Comparison of ENCODE assay signal across 9 cellular contexts in the genomic region with DNA sequence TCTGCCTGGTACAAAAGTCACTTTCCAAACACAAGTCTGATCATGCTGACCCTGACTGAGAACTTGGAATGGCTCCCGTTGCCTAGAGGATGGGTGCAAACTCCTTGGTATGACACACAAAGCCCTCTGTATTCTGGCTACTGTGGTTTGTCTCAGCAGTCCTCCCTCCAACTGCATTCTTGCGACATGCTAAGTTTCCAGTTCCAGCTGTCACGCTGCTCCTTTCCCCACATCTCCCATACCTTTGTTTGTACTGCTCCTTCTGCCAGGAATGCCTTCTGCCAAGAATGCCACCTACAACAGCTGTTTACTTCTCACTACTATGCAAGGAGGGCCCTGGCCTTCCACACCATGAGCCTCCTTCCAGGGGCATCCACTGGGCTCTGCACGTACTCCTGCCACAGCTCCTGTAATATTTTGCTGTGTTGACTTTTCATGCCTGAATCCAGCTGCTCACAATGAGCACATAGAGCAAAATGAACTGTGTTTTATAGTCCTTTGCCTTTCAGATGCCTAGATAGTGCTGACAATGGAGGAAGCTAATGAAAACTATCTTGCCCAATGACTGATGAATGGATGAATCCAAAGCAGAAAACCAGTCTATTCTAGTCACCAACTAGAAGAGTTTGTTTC.
DNase-seq lines count a peak whose midpoint lies in the region; ATAC-seq and TF ChIP-seq lines count a peak whose summit lies in the region.
"Had no signal": no experiment of that assay in that cellular context is flagged by ENCODE, and none has a peak within 500 bp of the region (broad histone marks: within the 10 kb centered on the region; RNA-seq: fewer than 3 reads in every experiment).

No MANE protein-coding gene starts in this region.

- H3K27ac Mint-ChIP-seq in natural killer cell treated with Interleukin-12 subunit alpha and Interleukin-12 subunit beta and Interleukin-15 and Interleukin-18, amount 100 ng/mL, for 72 hours, result no peak overlapping the region

- peaks cover 5% of the 10 kb centered on the region for H3K9me3 Mint-ChIP-seq in natural killer cell treated with Interleukin-12 subunit alpha and Interleukin-12 subunit beta and Interleukin-15 and Interleukin-18, amount 100 ng/mL, for 72 hours

- ATAC-seq in HCT116 (no peak; the same call in 1 of the 2 replicates), RWPE2 (ENCODE audit: low read depth) (peak; percentile 88), foreskin keratinocyte (peak; percentile 94), GM18858 (IDR thresholded peaks at IDR 0.05; ENCODE audit: unreplicated experiment) (no peak), HG03469 (IDR thresholded peaks at IDR 0.05; ENCODE audit: unreplicated experiment) (no peak)
- no peak for ATAC-seq in natural killer cell treated with Interleukin-12 subunit alpha and Interleukin-12 subunit beta and Interleukin-15 and Interleukin-18, amount 100 ng/mL, for 72 hours

- H3K9me3 ChIP-seq in HCT116 (ENCODE audit: control insufficient read depth in 1 of 2, insufficient read depth in 1 of 2, low read depth in 1 of 2, low read length in 2 of 2) (no peaks in the 10 kb centered on the region), RWPE2 (ENCODE audit: severe bottlenecking) (no peaks in the 10 kb centered on the region), OCI-LY7 (ENCODE audit: low read length) (no peaks in the 10 kb centered on the region)

- H4K20me1 ChIP-seq in HCT116 (ENCODE audit: insufficient read depth) (no peaks in the 10 kb centered on the region), OCI-LY7 (ENCODE audit: insufficient read depth, low read length) (no peaks in the 10 kb centered on the region)

- no TSS peak for BruUV-seq in HCT116 (replicated peaks; lab: Mats Ljungman, UMichigan)
- BruUV-seq in OCI-LY7 (replicated peaks; lab: Mats Ljungman, UMichigan), result no TSS peak

- TF ChIP-seq RAD21 in HCT116 (IDR thresholded peaks at IDR 0.05; ENCODE audit: low read depth), result no peak

- H3K4me3 Mint-ChIP-seq in natural killer cell treated with Interleukin-12 subunit alpha and Interleukin-12 subunit beta and Interleukin-15 and Interleukin-18, amount 100 ng/mL, for 72 hours, result no peak overlapping the region

- H3K4me1 ChIP-seq in HCT116 (ENCODE audit: control insufficient read depth in 1 of 2, insufficient read depth in 2 of 2, low read length in 2 of 2) (peaks cover 0 to 3% of the 10 kb centered on the region in 2 experiments; a peak in 1 of 4 replicates), RWPE2 (ENCODE audit: insufficient read depth, poor library complexity, severe bottlenecking) (peaks cover 20% of the 10 kb centered on the region), foreskin keratinocyte (peaks cover 13% of the 10 kb centered on the region), OCI-LY7 (ENCODE audit: insufficient read depth, low read length, poor library complexity, severe bottlenecking) (no peaks in the 10 kb centered on the region)

- no peak overlapping the region for H3K4me3 ChIP-seq in HCT116 (replicated peaks in 1 of 2; ENCODE audit: low read depth in 1 of 2, low read length in 2 of 2)
- H3K4me3 ChIP-seq in RWPE2 (ENCODE audit: severe bottlenecking), result no peak overlapping the region
- no peak overlapping the region for H3K4me3 ChIP-seq in skeletal muscle cell (ENCODE audit: low read depth, low read length)
- no peak overlapping the region for H3K4me3 ChIP-seq in OCI-LY7 (ENCODE audit: low read depth, low read length, poor library complexity, severe bottlenecking)

- no peaks in the 10 kb centered on the region for H3K4me1 Mint-ChIP-seq in natural killer cell treated with Interleukin-12 subunit alpha and Interleukin-12 subunit beta and Interleukin-15 and Interleukin-18, amount 100 ng/mL, for 72 hours (ENCODE audit: low read depth in 2 of 2)

- H3K36me3 Mint-ChIP-seq in natural killer cell treated with Interleukin-12 subunit alpha and Interleukin-12 subunit beta and Interleukin-15 and Interleukin-18, amount 100 ng/mL, for 72 hours, result no peaks in the 10 kb centered on the region

- CTCF ChIA-PET in HCT116 (lab: Charles Lee), result no interaction called here
- CTCF ChIA-PET in OCI-LY7 (lab: Charles Lee; ENCODE audit: unreplicated experiment), result no interaction called here

- no peak overlapping the region for H3K27ac ChIP-seq in HCT116 (ENCODE audit: low read depth, low read length)
- H3K27ac ChIP-seq in RWPE2 (ENCODE audit: poor library complexity, severe bottlenecking), result peak overlapping the region; percentile 88
- H3K27ac ChIP-seq in foreskin keratinocyte, result peak overlapping the region; percentile 85
- no peak overlapping the region for H3K27ac ChIP-seq in OCI-LY7 (ENCODE audit: low read depth, low read length, poor library complexity, severe bottlenecking)

- H3K9ac ChIP-seq in HCT116 (ENCODE audit: low read length), result no peak overlapping the region

- TF ChIP-seq POLR2A in HCT116 (IDR thresholded peaks at IDR 0.05; ENCODE audit: borderline replicate concordance, extremely low read depth, insufficient read depth, insufficient read length), result no peak

- no peaks in the 10 kb centered on the region for H3K9me2 ChIP-seq in HCT116 (ENCODE audit: insufficient read depth)
- H3K9me2 ChIP-seq in OCI-LY7 (ENCODE audit: insufficient read depth, low read length), result no peaks in the 10 kb centered on the region

- no peaks in the 10 kb centered on the region for H3K79me2 ChIP-seq in HCT116 (ENCODE audit: insufficient read depth, low read length)
- no peaks in the 10 kb centered on the region for H3K79me2 ChIP-seq in OCI-LY7 (ENCODE audit: insufficient read depth, low read depth, low read length)

- intact Hi-C loops in HCT116 (cut with micrococcal nuclease) (no loop called here), OCI-LY7 (cut with micrococcal nuclease; ENCODE audit: unreplicated experiment) (no loop called here)

- H3K27me3 ChIP-seq in HCT116 (ENCODE audit: insufficient read depth, low read length) (no peaks in the 10 kb centered on the region), RWPE2 (ENCODE audit: insufficient read depth, poor library complexity, severe bottlenecking) (no peaks in the 10 kb centered on the region), foreskin keratinocyte (no peaks in the 10 kb centered on the region)

- H3K4me2 ChIP-seq in HCT116 (ENCODE audit: low read length) (no peak overlapping the region), OCI-LY7 (ENCODE audit: low read length) (no peak overlapping the region)

- RAD21 ChIA-PET in HCT116 (lab: Charles Lee; ENCODE audit: low non-redundant PET in 1 of 2, low total read pairs in 2 of 2, uncharacterized antibody in 2 of 2, unreplicated experiment in 2 of 2), result no interaction called here

- POLR2A ChIA-PET in HCT116 (lab: Charles Lee), result no interaction called here
- POLR2A ChIA-PET in OCI-LY7 (lab: Charles Lee), result no interaction called here

- TF ChIP-seq CTCF in HCT116 (IDR thresholded peaks at IDR 0.05 in 2 of 3, conservative IDR thresholded peaks at IDR 0.05 in 1 of 3; ENCODE audit: borderline replicate concordance in 1 of 3, insufficient read depth in 1 of 3, low read depth in 2 of 3, low read length in 2 of 3), result no peak
- TF ChIP-seq CTCF in RWPE2 (IDR thresholded peaks at IDR 0.05; ENCODE audit: poor library complexity, severe bottlenecking), result no peak
- TF ChIP-seq CTCF in foreskin keratinocyte (conservative IDR thresholded peaks at IDR 0.05), result peak; percentile 50
- TF ChIP-seq CTCF in OCI-LY7 (conservative IDR thresholded peaks at IDR 0.05; ENCODE audit: low read length), result no peak

- DNase-seq in HCT116 (ENCODE audit: low read depth, low spot score) (no peak), RWPE2 (ENCODE audit: low spot score) (peak; percentile 91), foreskin keratinocyte (peak; percentile 100), skeletal muscle cell (ENCODE audit: low read depth) (peak; percentile 93), OCI-LY7 (ENCODE audit: low spot score) (no peak)
- no peak for DNase-seq in natural killer cell treated with Interleukin-12 subunit alpha and Interleukin-12 subunit beta and Interleukin-15 and Interleukin-18, amount 100 ng/mL, for 72 hours (ENCODE audit: low spot score)
- DNase-seq: stimulated activated CD4-positive, alpha-beta T cell treated with anti-CD3 and anti-CD28 coated beads, Interleukin-12 subunit alpha, Interleukin-12 subunit beta, amount 100 ng/mL, for 4 hours had no signal

- H3K36me3 ChIP-seq in HCT116 (ENCODE audit: control insufficient read depth in 1 of 2, insufficient read depth in 2 of 2, low read length in 2 of 2) (no peaks in the 10 kb centered on the region), RWPE2 (ENCODE audit: low read depth) (no peaks in the 10 kb centered on the region), OCI-LY7 (ENCODE audit: insufficient read depth, low read length) (no peaks in the 10 kb centered on the region)

- no peak overlapping the region for H2AFZ ChIP-seq in HCT116 (ENCODE audit: low read depth, low read length, poor library complexity, severe bottlenecking)
- H2AFZ ChIP-seq in OCI-LY7 (ENCODE audit: low read length), result no peak overlapping the region

- no peaks in the 10 kb centered on the region for H3K27me3 Mint-ChIP-seq in natural killer cell treated with Interleukin-12 subunit alpha and Interleukin-12 subunit beta and Interleukin-15 and Interleukin-18, amount 100 ng/mL, for 72 hours

TF ChIP-seq in HCT116, 20 proteins besides CTCF, POLR2A, EP300 and RAD21:
- 0 out of 2 replicates have a peak, but pooled peaks have one; percentile 14 for TF ChIP-seq CEBPB (IDR thresholded peaks at IDR 0.05; ENCODE audit: low read depth)
- no peak for TF ChIP-seq JUND (IDR thresholded peaks at IDR 0.05)

Comparison
In these comparisons a context has a peak if more than half of its experiments do, and no peak if none do; other contexts are left out.
1. ATAC-seq: peak in RWPE2 (single experiment) and foreskin keratinocyte (single experiment); none in HCT116 (single experiment), GM18858 (single experiment), natural killer cell treated with Interleukin-12 subunit alpha and Interleukin-12 subunit beta and Interleukin-15 and Interleukin-18, amount 100 ng/mL, for 72 hours (0 of 2) and HG03469 (single experiment).
2. DNase-seq: peak in RWPE2 (single experiment), foreskin keratinocyte (2 of 2) and skeletal muscle cell (single experiment); none in HCT116 (single experiment), OCI-LY7 (single experiment) and natural killer cell treated with Interleukin-12 subunit alpha and Interleukin-12 subunit beta and Interleukin-15 and Interleukin-18, amount 100 ng/mL, for 72 hours (single experiment).
3. H3K27ac ChIP-seq: peak in RWPE2 (single experiment) and foreskin keratinocyte (single experiment); none in HCT116 (single experiment) and OCI-LY7 (single experiment).